In the genomic region with DNA sequence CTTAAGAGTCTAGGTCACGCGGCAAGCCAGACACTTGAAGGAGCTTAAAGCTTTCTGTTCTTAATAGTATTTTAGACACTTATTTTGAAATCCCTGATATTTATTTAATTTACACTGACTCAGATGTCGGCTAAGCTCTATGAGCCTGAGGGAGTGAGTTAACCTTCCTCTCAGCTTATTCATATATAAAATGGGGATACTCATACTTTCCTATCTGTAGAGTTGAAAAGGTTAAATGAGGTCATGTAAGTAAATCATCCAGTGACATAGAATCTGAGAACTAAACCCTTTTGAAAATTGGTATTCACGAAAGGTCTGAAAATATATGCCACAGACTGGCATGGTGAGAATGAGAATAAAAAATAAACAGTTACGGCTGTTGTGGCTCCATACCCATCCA, we compare ENCODE assay signal across 2 cellular contexts.
TF ChIP-seq lines count a peak whose summit lies in the region.

No MANE protein-coding gene starts in this region.

TF ChIP-seq in GM23338, 12 proteins besides CTCF, POLR2A, EP300 and RAD21:
- TF ChIP-seq STAT1 (IDR thresholded peaks at IDR 0.05; ENCODE audit: unreplicated experiment): no peak
- TF ChIP-seq POLR2AphosphoS5 (IDR thresholded peaks at IDR 0.05; ENCODE audit: low read depth): no peak
- TF ChIP-seq ZNF114 (CRISPR knock-in tag; IDR thresholded peaks at IDR 0.05): no peak

TF ChIP-seq in HepG2, 621 proteins besides CTCF, POLR2A, EP300 and RAD21:
- TF ChIP-seq, protein P1, sequence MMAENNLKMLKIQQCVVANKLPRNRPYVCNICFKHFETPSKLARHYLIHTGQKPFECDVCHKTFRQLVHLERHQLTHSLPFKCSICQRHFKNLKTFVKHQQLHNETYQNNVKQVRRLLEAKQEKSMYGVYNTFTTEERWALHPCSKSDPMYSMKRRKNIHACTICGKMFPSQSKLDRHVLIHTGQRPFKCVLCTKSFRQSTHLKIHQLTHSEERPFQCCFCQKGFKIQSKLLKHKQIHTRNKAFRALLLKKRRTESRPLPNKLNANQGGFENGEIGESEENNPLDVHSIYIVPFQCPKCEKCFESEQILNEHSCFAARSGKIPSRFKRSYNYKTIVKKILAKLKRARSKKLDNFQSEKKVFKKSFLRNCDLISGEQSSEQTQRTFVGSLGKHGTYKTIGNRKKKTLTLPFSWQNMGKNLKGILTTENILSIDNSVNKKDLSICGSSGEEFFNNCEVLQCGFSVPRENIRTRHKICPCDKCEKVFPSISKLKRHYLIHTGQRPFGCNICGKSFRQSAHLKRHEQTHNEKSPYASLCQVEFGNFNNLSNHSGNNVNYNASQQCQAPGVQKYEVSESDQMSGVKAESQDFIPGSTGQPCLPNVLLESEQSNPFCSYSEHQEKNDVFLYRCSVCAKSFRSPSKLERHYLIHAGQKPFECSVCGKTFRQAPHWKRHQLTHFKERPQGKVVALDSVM (CRISPR knock-in tag; IDR thresholded peaks at IDR 0.05): no peak
- TF ChIP-seq, protein P2, sequence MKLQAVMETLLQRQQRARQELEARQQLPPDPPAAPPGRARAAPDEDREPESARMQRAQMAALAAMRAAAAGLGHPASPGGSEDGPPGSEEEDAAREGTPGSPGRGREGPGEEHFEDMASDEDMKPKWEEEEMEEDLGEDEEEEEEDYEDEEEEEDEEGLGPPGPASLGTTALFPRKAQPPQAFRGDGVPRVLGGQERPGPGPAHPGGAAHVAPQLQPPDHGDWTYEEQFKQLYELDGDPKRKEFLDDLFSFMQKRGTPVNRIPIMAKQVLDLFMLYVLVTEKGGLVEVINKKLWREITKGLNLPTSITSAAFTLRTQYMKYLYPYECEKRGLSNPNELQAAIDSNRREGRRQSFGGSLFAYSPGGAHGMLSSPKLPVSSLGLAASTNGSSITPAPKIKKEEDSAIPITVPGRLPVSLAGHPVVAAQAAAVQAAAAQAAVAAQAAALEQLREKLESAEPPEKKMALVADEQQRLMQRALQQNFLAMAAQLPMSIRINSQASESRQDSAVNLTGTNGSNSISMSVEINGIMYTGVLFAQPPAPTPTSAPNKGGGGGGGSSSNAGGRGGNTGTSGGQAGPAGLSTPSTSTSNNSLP (IDR thresholded peaks at IDR 0.05; ENCODE audit: low read depth, low read length): no peak
- TF ChIP-seq, protein P3, sequence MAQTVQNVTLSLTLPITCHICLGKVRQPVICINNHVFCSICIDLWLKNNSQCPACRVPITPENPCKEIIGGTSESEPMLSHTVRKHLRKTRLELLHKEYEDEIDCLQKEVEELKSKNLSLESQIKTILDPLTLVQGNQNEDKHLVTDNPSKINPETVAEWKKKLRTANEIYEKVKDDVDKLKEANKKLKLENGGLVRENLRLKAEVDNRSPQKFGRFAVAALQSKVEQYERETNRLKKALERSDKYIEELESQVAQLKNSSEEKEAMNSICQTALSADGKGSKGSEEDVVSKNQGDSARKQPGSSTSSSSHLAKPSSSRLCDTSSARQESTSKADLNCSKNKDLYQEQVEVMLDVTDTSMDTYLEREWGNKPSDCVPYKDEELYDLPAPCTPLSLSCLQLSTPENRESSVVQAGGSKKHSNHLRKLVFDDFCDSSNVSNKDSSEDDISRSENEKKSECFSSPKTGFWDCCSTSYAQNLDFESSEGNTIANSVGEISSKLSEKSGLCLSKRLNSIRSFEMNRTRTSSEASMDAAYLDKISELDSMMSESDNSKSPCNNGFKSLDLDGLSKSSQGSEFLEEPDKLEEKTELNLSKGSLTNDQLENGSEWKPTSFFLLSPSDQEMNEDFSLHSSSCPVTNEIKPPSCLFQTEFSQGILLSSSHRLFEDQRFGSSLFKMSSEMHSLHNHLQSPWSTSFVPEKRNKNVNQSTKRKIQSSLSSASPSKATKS (CRISPR knock-in tag; IDR thresholded peaks at IDR 0.05): no peak
- TF ChIP-seq GTF3A (CRISPR knock-in tag; conservative IDR thresholded peaks at IDR 0.05) (no peak), CEBPB (IDR thresholded peaks at IDR 0.05; ENCODE audit: borderline replicate concordance, low read depth, low read length) (no peak)
TF ChIP-seq in HepG2: peak in this region for 0.
